17 cellular contexts compared by ENCODE assay signal in the genomic region with DNA sequence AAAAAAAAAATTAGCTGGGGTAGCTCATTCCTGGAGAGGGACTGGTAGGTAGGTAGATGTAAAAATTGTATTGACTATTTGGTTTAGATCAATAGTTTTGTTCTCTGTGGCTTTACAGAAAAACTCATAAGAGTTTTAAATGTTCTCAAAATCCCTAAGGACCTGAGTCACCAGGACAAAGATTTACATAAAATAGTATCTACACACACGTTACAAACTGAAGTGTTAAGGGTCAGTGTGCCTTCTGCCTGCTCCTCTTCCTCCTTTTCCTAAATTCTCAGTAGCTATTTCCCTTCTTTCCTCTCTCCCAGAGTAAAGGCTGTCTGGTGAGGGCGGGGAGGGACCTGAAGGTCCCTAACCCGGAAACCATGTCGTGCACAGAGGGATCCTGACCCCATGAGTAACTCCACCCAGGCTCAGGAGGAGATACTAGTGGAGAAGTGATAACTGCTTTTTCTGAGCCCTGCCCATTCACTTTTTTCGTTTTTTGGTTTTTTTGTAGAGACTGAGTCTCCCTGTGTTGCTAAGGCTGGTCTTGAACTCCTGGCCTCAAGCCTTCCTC. TPM values are rescaled to one million over a fixed set of nuclear protein-coding genes. Genes with fewer than 3 reads are reported as not detected.
DNase-seq lines count a peak whose midpoint lies in the region; ATAC-seq and TF ChIP-seq lines count a peak whose summit lies in the region.
"Had no signal": no experiment of that assay in that cellular context is flagged by ENCODE, and none has a peak within 500 bp of the region (broad histone marks: within the 10 kb centered on the region; RNA-seq: fewer than 3 reads in every experiment).

No MANE protein-coding gene starts in this region.

- H3K27ac ChIP-seq in right lobe of liver (no peak overlapping the region), tibial nerve (peak overlapping the region in 3 of 4 donors; percentile 4 to 27 (median 26))
- H3K27ac ChIP-seq: parathyroid adenoma had no signal

- H3K4me1 ChIP-seq in right lobe of liver (peaks cover 0 to 4% (median 2%) of the 10 kb centered on the region in 4 donors), tibial nerve (peaks cover 0 to 65% (median 24%) of the 10 kb centered on the region in 4 donors)
- H3K4me1 ChIP-seq: parathyroid adenoma had no signal

- intact Hi-C loops in Right ventricle myocardium superior (cut with DNase I), result no loop called here
- intact Hi-C loops in cardiac septum (cut with DNase I), result no loop called here
- intact Hi-C loops in right lobe of liver (cut with DNase I), result no loop called here

- H3K9me3 Mint-ChIP-seq in brain, result peaks cover 0 to 11% (median 4%) of the 10 kb centered on the region in 5 experiments
- H3K9me3 Mint-ChIP-seq: activated T-helper 2 cell treated with anti-CD3 and anti-CD28 coated beads, Interferon-gamma antibody, Interleukin-2, Interleukin-4, amounts not matched to agents 10 μg/mL and 5 μg/mL and 100 μg/mL, durations not matched to agents 14 hours and 24 hours and 36 hours had no signal

- DNase-seq in Right ventricle myocardium superior (no peak), cardiac septum (ENCODE audit: low spot score) (no peak), right lobe of liver (no peak), tibial nerve (ENCODE audit: low spot score in 2 of 2) (no peak), NCI-H524 (lab: John Stamatoyannopoulos, UW) (no peak), NCI-H82 (lab: John Stamatoyannopoulos, UW) (no peak), germinal center (ENCODE audit: low spot score) (no peak)
- DNase-seq: activated CD4-positive, alpha-beta T cell treated with anti-CD3 and anti-CD28 coated beads for 36 hours; DMS53; NCI-H226 had no signal

- H3K4me1 Mint-ChIP-seq in brain, result peaks cover 22% of the 10 kb centered on the region

- WGBS in right lobe of liver (ENCODE audit: insufficient coverage, low coverage, low lambda C conversion rate, missing lambda C conversion rate), result 38% methylated on average over 5 of the region's 5 CpGs
- WGBS in tibial nerve, 2 donors, result 56% methylated on average over 5 of the region's 5 CpGs

- peak overlapping the region in 3 of 5 experiments; percentile 38 to 86 (median 44) for H3K27ac Mint-ChIP-seq in brain
- H3K27ac Mint-ChIP-seq: activated CD4-positive, alpha-beta T cell treated with anti-CD3 and anti-CD28 coated beads for 36 hours; activated T-helper 2 cell treated with anti-CD3 and anti-CD28 coated beads, Interferon-gamma antibody, Interleukin-2, Interleukin-4, amounts not matched to agents 10 μg/mL and 5 μg/mL and 100 μg/mL, durations not matched to agents 14 hours and 24 hours and 36 hours had no signal

- TF ChIP-seq EP300 in tibial nerve (IDR thresholded peaks at IDR 0.05), result no peak

- no peaks in the 10 kb centered on the region for H3K27me3 Mint-ChIP-seq in brain
- H3K27me3 Mint-ChIP-seq: activated CD4-positive, alpha-beta T cell treated with anti-CD3 and anti-CD28 coated beads for 36 hours had no signal

- peak overlapping the region in 1 of 5 experiments; percentile 49 for H3K4me3 Mint-ChIP-seq in brain
- H3K4me3 Mint-ChIP-seq: activated CD4-positive, alpha-beta T cell treated with anti-CD3 and anti-CD28 coated beads for 36 hours had no signal

- H3K36me3 Mint-ChIP-seq in brain, result peaks cover 83% of the 10 kb centered on the region

- no peaks in the 10 kb centered on the region for H3K27me3 ChIP-seq in right lobe of liver
- no peaks in the 10 kb centered on the region for H3K27me3 ChIP-seq in tibial nerve

- peak; percentile 23 for ATAC-seq in Right ventricle myocardium superior (ENCODE audit: poor library complexity)
- peak; percentile 68 to 84 (median 78) for ATAC-seq in right lobe of liver
- ATAC-seq: activated CD4-positive, alpha-beta T cell treated with anti-CD3 and anti-CD28 coated beads for 36 hours; SK-N-SH treated with all-trans-retinoic acid at 6 μM for 48 hours had no signal

- TF ChIP-seq CTCF in brain (conservative IDR thresholded peaks at IDR 0.05) (no peak), right lobe of liver (IDR thresholded peaks at IDR 0.05) (no peak), tibial nerve (IDR thresholded peaks at IDR 0.05) (no peak)

- no peaks in the 10 kb centered on the region for H3K36me3 ChIP-seq in right lobe of liver
- peaks cover 0 to 17% (median 0%) of the 10 kb centered on the region in 3 donors for H3K36me3 ChIP-seq in tibial nerve

- H3K4me3 ChIP-seq in right lobe of liver (no peak overlapping the region), tibial nerve (no peak overlapping the region)

- TF ChIP-seq POLR2A in right lobe of liver (IDR thresholded peaks at IDR 0.05) (no peak), tibial nerve (IDR thresholded peaks at IDR 0.05) (no peak)

- H3K9me3 ChIP-seq in right lobe of liver, result no peaks in the 10 kb centered on the region
- H3K9me3 ChIP-seq in tibial nerve, result no peaks in the 10 kb centered on the region

RNA-seq across cellular contexts. Expression of a gene that starts 8.1 kb away (rescaled TPM):
- total RNA-seq in Right ventricle myocardium superior, result 81.7 TPM
- total RNA-seq in cardiac septum, result 93.1 TPM
- 91.6 TPM for polyA plus RNA-seq in brain (ENCODE audit: insufficient read depth, low read depth, low replicate concordance)
- total RNA-seq in right lobe of liver, result 10 to 100 TPM; 15.6 to 27.9 (median 20.2) TPM
- 10 to 100 TPM; 54.0 to 80.4 (median 57.1) TPM for total RNA-seq in tibial nerve

RNA-seq across cellular contexts. Expression of a gene that starts 43.9 kb away (rescaled TPM):
- 54.3 TPM for total RNA-seq in Right ventricle myocardium superior
- total RNA-seq in cardiac septum, result 2.9 TPM
- polyA plus RNA-seq in brain (ENCODE audit: insufficient read depth, low read depth, low replicate concordance), result 3.9 TPM
- 10 to 100 TPM in 1 of 6 experiments, 1 to 10 TPM in 4, under 1 TPM in 1; 0.69 to 11.6 (median 3.2) TPM for total RNA-seq in right lobe of liver
- 10 to 100 TPM in 1 of 4 donors, 1 to 10 TPM in 3; 2.8 to 23.7 (median 3.3) TPM for total RNA-seq in tibial nerve

RNA-seq across cellular contexts. Expression of a gene that starts 50.1 kb away (rescaled TPM):
- not detected for total RNA-seq in Right ventricle myocardium superior
- not detected for total RNA-seq in cardiac septum
- not detected for polyA plus RNA-seq in brain (ENCODE audit: insufficient read depth, low read depth, low replicate concordance)
- total RNA-seq in right lobe of liver, result 10 to 100 TPM; 15.8 to 33.5 (median 19.1) TPM
- not detected for total RNA-seq in tibial nerve
- total RNA-seq: activated CD4-positive, alpha-beta T cell treated with anti-CD3 and anti-CD28 coated beads for 36 hours; activated T-helper 2 cell treated with anti-CD3 and anti-CD28 coated beads, Interferon-gamma antibody, Interleukin-2, Interleukin-4, amounts not matched to agents 10 μg/mL and 5 μg/mL and 100 μg/mL, durations not matched to agents 14 hours and 24 hours and 36 hours; epithelial cell of proximal tubule; lower leg skin; ureter had no signal

Comparison
In these comparisons a context has a peak if more than half of its experiments do, and no peak if none do; other contexts are left out.
1. H3K27ac ChIP-seq: peak in tibial nerve (3 of 4); none in right lobe of liver (0 of 3).
2. RNA of a gene that starts 50.1 kb away (total RNA-seq): 15.8 to 33.5 TPM in right lobe of liver; not detected in Right ventricle myocardium superior (single experiment), not detected in cardiac septum (single experiment) and not detected in tibial nerve; every median in the first group is over 10 times any median in the second.